ENCODE assay signal across 12 cellular contexts in the genomic region with DNA sequence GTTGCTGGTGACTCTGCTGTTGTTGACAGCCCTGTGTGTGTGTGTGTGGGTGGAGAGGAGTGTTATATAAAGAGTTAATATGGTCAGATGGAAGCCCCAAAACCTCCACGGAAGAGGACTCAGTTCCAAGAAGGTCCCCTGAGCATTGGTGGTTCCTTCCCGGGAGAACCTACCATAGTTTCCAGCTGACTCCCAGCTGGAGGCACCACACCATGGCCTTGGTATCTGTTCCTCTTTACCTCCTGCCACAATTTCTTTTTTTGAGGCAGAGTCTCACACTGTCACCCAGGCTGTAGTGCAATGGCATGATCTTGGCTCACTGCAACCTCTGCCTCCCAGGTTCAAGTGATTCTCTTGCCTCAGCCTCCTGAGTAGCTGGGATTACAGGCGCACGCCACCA. TPM values are rescaled to one million over a fixed set of nuclear protein-coding genes. Genes with fewer than 3 reads are reported as not detected.
DNase-seq lines count a peak whose midpoint lies in the region; ATAC-seq and TF ChIP-seq lines count a peak whose summit lies in the region.
"Had no signal": no experiment of that assay in that cellular context is flagged by ENCODE, and none has a peak within 500 bp of the region (broad histone marks: within the 10 kb centered on the region; RNA-seq: fewer than 3 reads in every experiment).

No MANE protein-coding gene starts in this region.

- POLR2A ChIA-PET in CD8-positive, alpha-beta memory T cell (lab: Charles Lee): no interaction called here

- TF ChIP-seq CTCF in glutamatergic neuron (IDR thresholded peaks at IDR 0.05; ENCODE audit: partially characterized antibody, unreplicated experiment): no peak

- peaks cover 50% of the 10 kb centered on the region for H3K4me1 ChIP-seq in CD8-positive, alpha-beta memory T cell (ENCODE audit: insufficient read depth, low read length)
- H3K4me1 ChIP-seq: tibial artery had no signal

- H3K27me3 Mint-ChIP-seq in CD8-positive, alpha-beta memory T cell: peaks cover 0 to 11% of the 10 kb centered on the region in 2 donors
- peaks cover 5% of the 10 kb centered on the region for H3K27me3 Mint-ChIP-seq in activated T-helper 1 cell treated with anti-CD3 and anti-CD28 coated beads, Interleukin-12 subunit alpha, Interleukin-12 subunit beta, Interleukin-2, Interleukin-4 antibody, amounts not matched to agents 30 ng/mL and 10 ng/mL and 1 ng/mL, durations not matched to agents 14 hours and 24 hours and 36 hours (ENCODE audit: insufficient read depth)
- peaks cover 8% of the 10 kb centered on the region for H3K27me3 Mint-ChIP-seq in glutamatergic neuron (ENCODE audit: unreplicated experiment)

- H3K27ac ChIP-seq in CD8-positive, alpha-beta memory T cell (ENCODE audit: low read depth, low read length): no peak overlapping the region
- H3K27ac ChIP-seq: tibial artery had no signal

- peak overlapping the region in 7 of 8 donors; percentile 35 to 91 (median 80) for H3K27ac Mint-ChIP-seq in CD8-positive, alpha-beta memory T cell
- H3K27ac Mint-ChIP-seq in activated T-helper 1 cell treated with anti-CD3 and anti-CD28 coated beads, Interleukin-12 subunit alpha, Interleukin-12 subunit beta, Interleukin-2, Interleukin-4 antibody, amounts not matched to agents 30 ng/mL and 10 ng/mL and 1 ng/mL, durations not matched to agents 14 hours and 24 hours and 36 hours: peak overlapping the region; percentile 59
- no peak overlapping the region for H3K27ac Mint-ChIP-seq in glutamatergic neuron (ENCODE audit: unreplicated experiment)

- no peaks in the 10 kb centered on the region for H3K36me3 ChIP-seq in CD8-positive, alpha-beta memory T cell (ENCODE audit: insufficient read depth, low read length)
- H3K36me3 ChIP-seq: tibial artery had no signal

- H3K9me3 ChIP-seq in CD8-positive, alpha-beta memory T cell (ENCODE audit: low read length): no peaks in the 10 kb centered on the region
- H3K9me3 ChIP-seq: tibial artery had no signal

- peaks cover 49 to 56% (median 51%) of the 10 kb centered on the region in 3 donors for H3K4me1 Mint-ChIP-seq in CD8-positive, alpha-beta memory T cell
- H3K4me1 Mint-ChIP-seq in activated T-helper 1 cell treated with anti-CD3 and anti-CD28 coated beads, Interleukin-12 subunit alpha, Interleukin-12 subunit beta, Interleukin-2, Interleukin-4 antibody, amounts not matched to agents 30 ng/mL and 10 ng/mL and 1 ng/mL, durations not matched to agents 14 hours and 24 hours and 36 hours (ENCODE audit: low read depth): peaks cover 48% of the 10 kb centered on the region
- peaks cover 14% of the 10 kb centered on the region for H3K4me1 Mint-ChIP-seq in glutamatergic neuron (ENCODE audit: low read depth, unreplicated experiment)

- no peak overlapping the region for H3K4me3 ChIP-seq in CD8-positive, alpha-beta memory T cell (ENCODE audit: low read length)
- H3K4me3 ChIP-seq: tibial artery had no signal

- CTCF ChIA-PET in CD8-positive, alpha-beta memory T cell (lab: Charles Lee): interaction anchor here (3.5 kb wide), 1 partner anchor 134 kb away, joined by 24 read pairs; no protein-coding TSS in a partner anchor

- no peaks in the 10 kb centered on the region for H3K27me3 ChIP-seq in CD8-positive, alpha-beta memory T cell (ENCODE audit: insufficient read depth, low read length, poor library complexity, severe bottlenecking)
- H3K27me3 ChIP-seq: tibial artery had no signal

- ATAC-seq in GM19467 (IDR thresholded peaks at IDR 0.05; ENCODE audit: unreplicated experiment): peak; percentile 25
- ATAC-seq in HG03135 (IDR thresholded peaks at IDR 0.05; ENCODE audit: unreplicated experiment): peak; percentile 37

- DNase-seq in CD8-positive, alpha-beta memory T cell: no peak
- no peak for DNase-seq in activated T-helper 1 cell treated with anti-CD3 and anti-CD28 coated beads, Interleukin-12 subunit alpha, Interleukin-12 subunit beta, Interleukin-2, Interleukin-4 antibody, amounts not matched to agents 30 ng/mL and 10 ng/mL and 1 ng/mL, durations not matched to agents 14 hours and 24 hours and 36 hours (ENCODE audit: low spot score)
- DNase-seq in posterior cingulate gyrus (no peak), glutamatergic neuron (no peak), activated gamma-delta T cell treated with Interleukin-2 at 50 U/mL for 16 hours (no peak)
- no peak for DNase-seq in NK-92 treated with Interleukin-12 subunit alpha and Interleukin-12 subunit beta, amount 100 ng/mL, for 24 hours (lab: John Stamatoyannopoulos, UW)
- DNase-seq: activated CD4-positive, alpha-beta T cell treated with anti-CD3 and anti-CD28 coated beads, Interleukin-2, amount 50 U/mL, for 1 hour; cerebellar nuclear complex; stimulated activated CD4-positive, alpha-beta T cell treated with anti-CD3 and anti-CD28 coated beads, Interleukin-1b, Interleukin-23, amount 100 ng/mL, for 48 hours; tibial artery had no signal

- H3K9me3 Mint-ChIP-seq in CD8-positive, alpha-beta memory T cell: peaks cover 0 to 4% (median 0%) of the 10 kb centered on the region in 5 donors
- peaks cover 17% of the 10 kb centered on the region for H3K9me3 Mint-ChIP-seq in activated T-helper 1 cell treated with anti-CD3 and anti-CD28 coated beads, Interleukin-12 subunit alpha, Interleukin-12 subunit beta, Interleukin-2, Interleukin-4 antibody, amounts not matched to agents 30 ng/mL and 10 ng/mL and 1 ng/mL, durations not matched to agents 14 hours and 24 hours and 36 hours
- H3K9me3 Mint-ChIP-seq in glutamatergic neuron (ENCODE audit: unreplicated experiment): peaks cover 1% of the 10 kb centered on the region

- intact Hi-C loops in activated T-helper 1 cell treated with anti-CD3 and anti-CD28 coated beads, Interleukin-12 subunit alpha, Interleukin-12 subunit beta, Interleukin-2, Interleukin-4 antibody, amounts not matched to agents 30 ng/mL and 10 ng/mL and 1 ng/mL, durations not matched to agents 14 hours and 24 hours and 36 hours (cut with micrococcal nuclease): loop anchor here (10.0 kb wide), 1 partner anchor 560 kb away; no protein-coding TSS in a partner anchor
- intact Hi-C loops in posterior cingulate gyrus (cut with DNase I): no loop called here

- peak overlapping the region in 2 of 7 donors; percentile 35 to 36 for H3K4me3 Mint-ChIP-seq in CD8-positive, alpha-beta memory T cell
- no peak overlapping the region for H3K4me3 Mint-ChIP-seq in activated T-helper 1 cell treated with anti-CD3 and anti-CD28 coated beads, Interleukin-12 subunit alpha, Interleukin-12 subunit beta, Interleukin-2, Interleukin-4 antibody, amounts not matched to agents 30 ng/mL and 10 ng/mL and 1 ng/mL, durations not matched to agents 14 hours and 24 hours and 36 hours
- no peak overlapping the region for H3K4me3 Mint-ChIP-seq in glutamatergic neuron (ENCODE audit: unreplicated experiment)

- peaks cover 0 to 3% (median 2%) of the 10 kb centered on the region in 3 donors for H3K36me3 Mint-ChIP-seq in CD8-positive, alpha-beta memory T cell
- H3K36me3 Mint-ChIP-seq in activated T-helper 1 cell treated with anti-CD3 and anti-CD28 coated beads, Interleukin-12 subunit alpha, Interleukin-12 subunit beta, Interleukin-2, Interleukin-4 antibody, amounts not matched to agents 30 ng/mL and 10 ng/mL and 1 ng/mL, durations not matched to agents 14 hours and 24 hours and 36 hours (ENCODE audit: low read depth): peaks cover 16% of the 10 kb centered on the region
- H3K36me3 Mint-ChIP-seq in glutamatergic neuron (ENCODE audit: unreplicated experiment): no peaks in the 10 kb centered on the region

RNA-seq across cellular contexts. Expression of gene GNG2, which starts 15.9 kb away (rescaled TPM):
- 100 to 1,000 TPM; 106 to 112 TPM for total RNA-seq in CD8-positive, alpha-beta memory T cell
- 218 TPM for polyA plus RNA-seq in CD8-positive, alpha-beta memory T cell
- total RNA-seq in activated T-helper 1 cell treated with anti-CD3 and anti-CD28 coated beads, Interleukin-12 subunit alpha, Interleukin-12 subunit beta, Interleukin-2, Interleukin-4 antibody, amounts not matched to agents 30 ng/mL and 10 ng/mL and 1 ng/mL, durations not matched to agents 14 hours and 24 hours and 36 hours: 126 and 128 TPM in 2 replicates
- total RNA-seq in glutamatergic neuron (ENCODE audit: unreplicated experiment): 245 TPM
